In genomic region chr7:7535688-7536087, GRCh38 we compare ENCODE assay signal across 18 cellular contexts. TPM values are rescaled to one million over a fixed set of nuclear protein-coding genes. Genes with fewer than 3 reads are reported as not detected.
"Had no signal": no experiment of that assay in that cellular context is flagged by ENCODE, and none has a peak within 500 bp of the region (broad histone marks: within the 10 kb centered on the region; RNA-seq: fewer than 3 reads in every experiment).

COL28A1 (minus strand) TSS chr7:7535873; CDS start chr7:7532875, 2,998 bp downstream.

- DNase-seq: activated CD4-positive, alpha-beta T cell treated with anti-CD3 and anti-CD28 coated beads for 1 hour; activated CD4-positive, alpha-beta T cell treated with anti-CD3 and anti-CD28 coated beads, Interleukin-2, amount 50 U/mL, for 48 hours; activated CD8-positive, alpha-beta memory T cell treated with anti-CD3 and anti-CD28 coated beads, Interleukin-2, amount 10 ng/mL, durations not matched to agents 7 days and 5 days; activated effector memory CD4-positive, alpha-beta T cell treated with Interleukin-2 at 50 U/mL for 16 hours; activated T-cell treated with anti-CD3 and anti-CD28 coated beads, Interleukin-2, amount 50 U/mL, for 24 hours; amniotic stem cell; endodermal cell; erythroblast; mesenchymal stem cell; stimulated activated CD4-positive, alpha-beta T cell treated with anti-CD3 and anti-CD28 coated beads, Interleukin-1b, Interleukin-23, amount 100 ng/mL, for 48 hours; SW 1271; trophoblast cell had no signal

- ATAC-seq: activated CD8-positive, alpha-beta memory T cell treated with anti-CD3 and anti-CD28 coated beads, Interleukin-2, amount 10 ng/mL, durations not matched to agents 7 days and 5 days; activated naive CD4-positive, alpha-beta T cell treated with anti-CD3 and anti-CD28 coated beads, Interleukin-2, amount 50 U/mL, for 72 hours; left lobe of liver; right cardiac atrium; stimulated activated memory B cell treated with anti-CD40 and anti-IgM and Interleukin-4, amounts not matched to agents 10 μg/mL and 1 μg/mL and 100 μg/mL, for 72 hours had no signal

RNA-seq across cellular contexts. Expression of gene COL28A1, which starts in this region (rescaled TPM):
- total RNA-seq: activated CD8-positive, alpha-beta memory T cell treated with anti-CD3 and anti-CD28 coated beads, Interleukin-2, amount 10 ng/mL, durations not matched to agents 7 days and 5 days; bronchial epithelial cell; dermis microvascular lymphatic vessel endothelial cell had no signal
